In the genomic region with DNA sequence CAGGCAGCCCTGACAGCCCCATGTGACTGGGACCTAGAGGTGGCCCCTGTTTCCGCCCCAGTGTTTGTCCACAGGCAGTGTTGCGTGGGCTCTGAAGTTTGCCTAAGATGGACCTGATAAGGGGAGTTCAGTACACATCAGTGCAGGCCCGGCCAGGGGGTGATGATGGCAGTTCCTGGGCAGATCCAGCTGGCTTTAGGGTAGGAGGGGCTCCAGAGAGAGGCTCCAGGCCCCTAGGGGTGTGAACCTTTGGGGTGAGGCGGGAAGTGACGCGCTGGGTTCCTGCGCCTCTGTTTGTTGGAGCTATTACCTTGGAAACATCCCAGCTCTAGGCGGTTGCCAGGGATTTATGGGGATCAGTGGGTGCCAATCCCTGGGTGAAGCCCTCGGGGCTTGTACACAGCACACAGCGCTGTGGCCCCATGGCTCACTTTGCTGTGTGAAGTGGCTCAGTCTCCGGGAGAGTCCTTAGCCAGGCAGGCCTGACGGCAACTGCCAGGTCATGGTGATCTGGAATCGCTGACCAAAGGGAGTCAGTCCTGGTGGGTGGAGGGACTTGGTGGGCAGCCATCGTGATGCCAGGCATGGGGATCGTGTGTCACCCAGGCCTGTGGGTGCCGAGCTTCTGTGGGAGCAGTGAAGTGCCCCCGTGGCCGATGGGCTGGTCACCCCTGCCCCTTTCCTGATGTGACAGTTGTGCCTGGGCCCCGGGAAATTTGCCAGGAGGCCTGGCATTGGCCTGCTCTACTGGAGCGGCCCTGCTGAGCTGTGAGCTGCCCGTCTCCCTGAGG, we compare ENCODE assay signal across 9 cellular contexts.
A peak's percentile ranks its signal among the peaks of the same experiment; 100 is the strongest.
DNase-seq lines count a peak whose midpoint lies in the region; ATAC-seq and TF ChIP-seq lines count a peak whose summit lies in the region.
"Had no signal": no experiment of that assay in that cellular context is flagged by ENCODE, and none has a peak within 500 bp of the region (broad histone marks: within the 10 kb centered on the region; RNA-seq: fewer than 3 reads in every experiment).

No MANE protein-coding gene starts in this region.

- no peak overlapping the region for H2AFZ ChIP-seq in PC-9

- no peak for ATAC-seq in activated naive CD4-positive, alpha-beta T cell treated with anti-CD3 and anti-CD28 coated beads, Interleukin-2, amount 50 U/mL, for 72 hours
- no peak for ATAC-seq in HG03139 (IDR thresholded peaks at IDR 0.05; ENCODE audit: unreplicated experiment)

- H3K27me3 ChIP-seq in PC-9 (ENCODE audit: insufficient read depth, low read depth), result no peaks in the 10 kb centered on the region

- no peaks in the 10 kb centered on the region for H3K9me3 ChIP-seq in PC-9 (ENCODE audit: insufficient read depth, low read depth)

- peaks cover 66% of the 10 kb centered on the region for H3K4me1 ChIP-seq in PC-9 (replicated peaks; ENCODE audit: insufficient read depth)

- TF ChIP-seq CTCF in PC-9 (conservative IDR thresholded peaks at IDR 0.05), result no peak

- peaks cover 51% of the 10 kb centered on the region for H3F3A ChIP-seq in PC-9 (ENCODE audit: insufficient read depth, low read depth)

- H3K9me3 Mint-ChIP-seq in activated naive CD4-positive, alpha-beta T cell treated with anti-CD3 and anti-CD28 coated beads, Interleukin-2, amount 50 U/mL, for 72 hours, result no peaks in the 10 kb centered on the region

- H3K27ac Mint-ChIP-seq in activated naive CD4-positive, alpha-beta T cell treated with anti-CD3 and anti-CD28 coated beads, Interleukin-2, amount 50 U/mL, for 72 hours, result no peak overlapping the region

- peaks cover 71% of the 10 kb centered on the region for H3K79me2 ChIP-seq in PC-9 (ENCODE audit: low read depth)

- peaks cover 3% of the 10 kb centered on the region; the same call in 1 of the 2 replicates for H4K20me1 ChIP-seq in PC-9 (ENCODE audit: insufficient read depth)

- H3K27ac ChIP-seq in PC-9, result peak overlapping the region; percentile 99

- DNase-seq in EH (ENCODE audit: low read depth), result peak; percentile 81
- DNase-seq in PC-9, result peak; percentile 87 to 97
- DNase-seq in fibroblast of gingiva (ENCODE audit: low read depth), result peak; percentile 68
- DNase-seq in pulmonary artery endothelial cell (ENCODE audit: low read depth, low spot score), result peak; percentile 39
- DNase-seq in putamen (ENCODE audit: low spot score), result no peak
- DNase-seq in activated naive CD4-positive, alpha-beta T cell treated with anti-CD3 and anti-CD28 coated beads, Interleukin-2, amount 50 U/mL, for 72 hours (ENCODE audit: low spot score in 2 of 2), result no peak
- DNase-seq in stimulated activated CD4-positive, alpha-beta T cell treated with anti-CD3 and anti-CD28 coated beads, Interleukin-15, amount 100 ng/mL, for 24 hours, result no peak
- DNase-seq: NCI-H1694 had no signal

- intact Hi-C loops in PC-9 (cut with micrococcal nuclease; ENCODE audit: unreplicated experiment), result loop anchor here (1.0 to 2.0 kb wide), 3 partner anchors 32 to 136 kb away; no protein-coding TSS in a partner anchor

- CTCF ChIA-PET in PC-9 (lab: Charles Lee), result interaction anchor here (0.6 to 0.7 kb wide), 2 partner anchors 21 to 560 kb away, joined by 3 to 5 read pairs; a partner anchor contains a TSS

- peak overlapping the region; percentile 97 for H3K4me2 ChIP-seq in PC-9

- peak overlapping the region; percentile 72; the same call in 1 of the 2 replicates for H3K4me3 ChIP-seq in PC-9

- H3K9me2 ChIP-seq in PC-9 (ENCODE audit: insufficient read depth), result no peaks in the 10 kb centered on the region

- BruUV-seq in PC-9 (replicated peaks; lab: Mats Ljungman, UMichigan), result no TSS peak

- POLR2A ChIA-PET in PC-9 (lab: Charles Lee; ENCODE audit: unreplicated experiment), result interaction anchor here (0.6 to 1.7 kb wide), 6 partner anchors 17 to 76 kb away, joined by 3 to 28 read pairs (median 5); no protein-coding TSS in a partner anchor

- no peaks in the 10 kb centered on the region for H3K36me3 Mint-ChIP-seq in activated naive CD4-positive, alpha-beta T cell treated with anti-CD3 and anti-CD28 coated beads, Interleukin-2, amount 50 U/mL, for 72 hours

- H3K36me3 ChIP-seq in PC-9 (ENCODE audit: low read depth), result no peaks in the 10 kb centered on the region

Comparison
In these comparisons a context has a peak if more than half of its experiments do, and no peak if none do; other contexts are left out.
1. DNase-seq: peak in EH (single experiment), PC-9 (2 of 2), fibroblast of gingiva (single experiment) and pulmonary artery endothelial cell (single experiment); none in putamen (single experiment), activated naive CD4-positive, alpha-beta T cell treated with anti-CD3 and anti-CD28 coated beads, Interleukin-2, amount 50 U/mL, for 72 hours (0 of 2) and stimulated activated CD4-positive, alpha-beta T cell treated with anti-CD3 and anti-CD28 coated beads, Interleukin-15, amount 100 ng/mL, for 24 hours (single experiment).